In the genomic region with DNA sequence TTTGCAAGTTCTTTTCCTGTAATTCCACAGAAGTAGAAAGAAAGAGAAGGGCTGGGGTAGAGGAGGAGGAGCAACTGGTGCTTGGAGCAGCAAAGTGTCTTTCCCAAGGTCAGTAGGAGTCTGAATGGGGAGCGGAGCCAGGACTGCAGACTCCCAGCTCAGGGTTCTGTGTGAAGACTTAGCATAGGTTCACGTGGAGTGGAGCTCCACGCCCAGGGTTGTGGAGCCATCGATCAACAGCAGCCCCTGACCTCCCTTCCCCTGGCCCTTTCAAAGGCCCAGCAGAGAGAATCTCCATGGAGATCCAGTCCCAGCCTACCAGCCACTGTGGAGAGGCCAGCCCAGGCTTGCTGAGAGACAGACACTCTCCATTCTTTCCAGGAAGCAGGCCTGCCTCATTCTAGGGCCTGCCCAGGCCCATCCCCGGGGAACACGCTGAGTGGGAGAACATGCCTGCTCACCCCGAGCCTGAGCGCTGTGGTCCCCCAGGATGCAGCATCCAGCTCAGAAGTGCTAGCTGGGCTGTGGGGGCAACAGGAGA, we compare ENCODE assay signal across 10 cellular contexts.
DNase-seq lines count a peak whose midpoint lies in the region; ATAC-seq and TF ChIP-seq lines count a peak whose summit lies in the region.
"Had no signal": no experiment of that assay in that cellular context is flagged by ENCODE, and none has a peak within 500 bp of the region (broad histone marks: within the 10 kb centered on the region; RNA-seq: fewer than 3 reads in every experiment).

No MANE protein-coding gene starts in this region.

- H3K23ac ChIP-seq in mesendoderm (ENCODE audit: low read length), result no peak overlapping the region

- H3K79me2 ChIP-seq in mesendoderm (ENCODE audit: control insufficient read depth, insufficient read depth, low read length), result no peaks in the 10 kb centered on the region

- no peaks in the 10 kb centered on the region for H3K36me3 ChIP-seq in mesendoderm (ENCODE audit: control insufficient read depth, insufficient read depth, low read length)
- H3K36me3 ChIP-seq in uterus, result no peaks in the 10 kb centered on the region

- H3K18ac ChIP-seq in mesendoderm (ENCODE audit: low read length), result no peak overlapping the region

- no peak overlapping the region for H3K4me3 ChIP-seq in mesendoderm (ENCODE audit: low read length)
- no peak overlapping the region for H3K4me3 ChIP-seq in uterus

- TF ChIP-seq POLR2A in uterus (IDR thresholded peaks at IDR 0.05), result no peak

- peak overlapping the region; percentile 52 for H3K56ac ChIP-seq in mesendoderm (ENCODE audit: low read length)

- peak; percentile 10 for DNase-seq in NCI-H510A treated with DMSO at 0.1 percent for 48 hours (lab: John Stamatoyannopoulos, UW)
- DNase-seq in NCI-H510A (lab: John Stamatoyannopoulos, UW), result no peak
- no peak for DNase-seq in mesendoderm
- peak in 1 of 2 donors; percentile 65 for DNase-seq in uterus
- DNase-seq in SIG-M5 treated with dmso at 0.1 percent for 504 hours (lab: John Stamatoyannopoulos, UW; ENCODE audit: unreplicated experiment), result no peak
- no peak for DNase-seq in hepatic stellate cell (ENCODE audit: low spot score)
- DNase-seq: effector CD4-positive, alpha-beta T cell; NCI-H446 treated with DMSO at 0.1 percent for 48 hours had no signal

- H3K27me3 ChIP-seq in mesendoderm (ENCODE audit: insufficient read depth, low read length, poor library complexity) (no peaks in the 10 kb centered on the region), uterus (no peaks in the 10 kb centered on the region)

- intact Hi-C loops in uterus (cut with DNase I; ENCODE audit: low total_unique reads), result no loop called here

- H2AK5ac ChIP-seq in mesendoderm (ENCODE audit: low read length), result no peak overlapping the region

- H4K5ac ChIP-seq in mesendoderm (ENCODE audit: low read length), result no peak overlapping the region

- no peak overlapping the region for H3K4me2 ChIP-seq in mesendoderm (ENCODE audit: low read length)

- no peak overlapping the region for H4K8ac ChIP-seq in mesendoderm (ENCODE audit: low read depth, low read length)

- H3K4me1 ChIP-seq in mesendoderm (ENCODE audit: control insufficient read depth, low read depth, low read length), result peaks cover 3% of the 10 kb centered on the region
- H3K4me1 ChIP-seq in uterus, result peaks cover 16 to 21% of the 10 kb centered on the region in 2 donors

- no peak overlapping the region for H2BK5ac ChIP-seq in mesendoderm (ENCODE audit: low read length)

- TF ChIP-seq CTCF in uterus (IDR thresholded peaks at IDR 0.05), result no peak

- no peak overlapping the region for H2BK120ac ChIP-seq in mesendoderm (ENCODE audit: low read depth, low read length)

- H3K27ac ChIP-seq in cingulate gyrus (ENCODE audit: low read depth, low read length) (peak overlapping the region; percentile 66), mesendoderm (ENCODE audit: low read depth, low read length) (no peak overlapping the region), uterus (peak overlapping the region; percentile 36 to 71)

- no peaks in the 10 kb centered on the region for H3K79me1 ChIP-seq in mesendoderm (ENCODE audit: low read length)

- H3K4ac ChIP-seq in mesendoderm (ENCODE audit: low read depth, low read length), result no peak overlapping the region

- ATAC-seq in GM19035 (IDR thresholded peaks at IDR 0.05; ENCODE audit: unreplicated experiment), result no peak

- no peak overlapping the region for H2BK15ac ChIP-seq in mesendoderm (replicated peaks; ENCODE audit: low read depth)

- H3K9ac ChIP-seq in mesendoderm (ENCODE audit: low read length), result no peak overlapping the region

- WGBS in mesendoderm (ENCODE audit: extremely low coverage, insufficient coverage, low lambda C conversion rate), result no CpG with 5 or more reads among the region's 8 CpGs

- no peaks in the 10 kb centered on the region for H3K9me3 ChIP-seq in uterus
